Comparison of ENCODE assay signal across 23 cellular contexts in the genomic region with DNA sequence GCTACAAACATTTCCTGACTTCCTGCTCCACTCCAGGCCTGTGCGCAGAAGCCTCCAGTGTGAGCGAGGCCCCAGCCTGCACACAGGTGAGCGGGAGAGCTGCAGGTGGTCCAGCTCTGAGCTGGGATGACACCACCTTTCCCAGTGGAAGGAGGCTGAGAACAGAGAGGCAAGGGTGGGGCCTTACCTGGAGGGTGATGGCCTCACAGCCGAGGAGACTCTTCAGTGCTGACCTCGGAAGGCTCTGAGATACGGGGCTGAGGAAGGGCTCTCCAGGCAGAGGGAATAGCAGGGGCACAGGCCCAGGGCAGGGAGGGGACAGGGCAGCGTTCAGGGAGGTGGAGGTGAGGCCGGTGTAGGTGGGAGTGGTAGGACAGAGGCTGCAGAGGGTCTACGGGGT.
DNase-seq lines count a peak whose midpoint lies in the region; ATAC-seq, FAIRE-seq and TF ChIP-seq lines count a peak whose summit lies in the region.
"Had no signal": no experiment of that assay in that cellular context is flagged by ENCODE, and none has a peak within 500 bp of the region (broad histone marks: within the 10 kb centered on the region; RNA-seq: fewer than 3 reads in every experiment).

No MANE protein-coding gene starts in this region.

- no peak for DNase-seq in activated naive CD4-positive, alpha-beta T cell treated with anti-CD3 and anti-CD28 coated beads, Interleukin-2, amount 50 U/mL, for 72 hours (ENCODE audit: low spot score in 2 of 2)
- DNase-seq in H1 (ENCODE audit: low read depth in 1 of 2, low spot score in 2 of 2) (no peak), neural progenitor cell (ENCODE audit: low spot score) (no peak), upper lobe of right lung (no peak), mesenchymal stem cell (no peak), GM13977 (ENCODE audit: low spot score) (no peak)
- DNase-seq: Calu3, DMS79 treated with DMSO at 0.1 percent for 48 hours, GM23248, HCEC 1CT, MM.1S, NCI-H2029, NCI-H446, NCI-H524 treated with DMSO at 0.1 percent for 48 hours, NCI-H774, PC-3 had no signal

- H3K4me2 ChIP-seq in H1 (ENCODE audit: insufficient read depth in 1 of 2, low read depth in 2 of 2, low read length in 2 of 2) (no peak overlapping the region), neural progenitor cell (no peak overlapping the region), mesenchymal stem cell (ENCODE audit: low read length, poor library complexity, severe bottlenecking) (no peak overlapping the region)
- H3K4me2 ChIP-seq: KMS-11 had no signal

- H3K23ac ChIP-seq in H1 (ENCODE audit: insufficient read length) (no peak overlapping the region), mesenchymal stem cell (ENCODE audit: low read length in 2 of 2) (no peak overlapping the region)

- H4K91ac ChIP-seq in H1 (replicated peaks; ENCODE audit: insufficient read length, low read length) = no peak overlapping the region
- no peak overlapping the region for H4K91ac ChIP-seq in mesenchymal stem cell (ENCODE audit: low read length)

- POLR2A ChIA-PET in H1 (lab: Charles Lee; ENCODE audit: partially characterized antibody) = interaction anchor here (1.0 to 4.4 kb wide), 3 partner anchors 9 to 42 kb away, joined by 3 to 22 read pairs (median 6); a partner anchor contains a TSS

- TF ChIP-seq EP300 in H1 (IDR thresholded peaks at IDR 0.05; ENCODE audit: borderline replicate concordance in 1 of 2, low read depth in 2 of 2, low read length in 2 of 2) = no peak

- peaks cover 0 to 5% (median 2%) of the 10 kb centered on the region in 4 experiments; a peak in 1 of 7 replicates for H3K4me1 ChIP-seq in H1 (replicated peaks in 1 of 4; ENCODE audit: control insufficient read depth in 3 of 4, insufficient read depth in 4 of 4, low read length in 3 of 4)
- H3K4me1 ChIP-seq in neural progenitor cell = peaks cover 25% of the 10 kb centered on the region
- no peaks in the 10 kb centered on the region for H3K4me1 ChIP-seq in upper lobe of right lung
- H3K4me1 ChIP-seq in mesenchymal stem cell (ENCODE audit: control insufficient read depth, insufficient read depth, low read depth, low read length) = peaks cover 4% of the 10 kb centered on the region
- H3K4me1 ChIP-seq: SJSA1 had no signal

- H3K27ac ChIP-seq in H1 (ENCODE audit: low read depth, low read length) (no peak overlapping the region), neural progenitor cell (no peak overlapping the region), upper lobe of right lung (no peak overlapping the region), mesenchymal stem cell (ENCODE audit: low read length, poor library complexity, severe bottlenecking) (no peak overlapping the region)
- H3K27ac ChIP-seq: 22Rv1, GM23248, KMS-11, SJSA1 had no signal

- no peaks in the 10 kb centered on the region for H3K27me3 ChIP-seq in H1 (replicated peaks in 1 of 4; ENCODE audit: control insufficient read depth in 3 of 4, extremely low read depth in 1 of 4, insufficient read depth in 3 of 4, low read length in 3 of 4)
- no peaks in the 10 kb centered on the region for H3K27me3 ChIP-seq in neural progenitor cell
- H3K27me3 ChIP-seq in upper lobe of right lung = no peaks in the 10 kb centered on the region
- peaks cover 11 to 53% of the 10 kb centered on the region in 2 experiments for H3K27me3 ChIP-seq in mesenchymal stem cell (ENCODE audit: control insufficient read depth in 1 of 2, insufficient read depth in 1 of 2, low read length in 2 of 2)
- H3K27me3 ChIP-seq: SJSA1 had no signal

- ATAC-seq in activated naive CD4-positive, alpha-beta T cell treated with anti-CD3 and anti-CD28 coated beads, Interleukin-2, amount 50 U/mL, for 72 hours = no peak
- ATAC-seq in upper lobe of right lung = peak; percentile 18
- ATAC-seq: PC-3 had no signal

- H3K79me1 ChIP-seq in H1 (ENCODE audit: low read depth, low read length) (no peaks in the 10 kb centered on the region), mesenchymal stem cell (replicated peaks; ENCODE audit: low read length, poor library complexity, severe bottlenecking) (no peaks in the 10 kb centered on the region)

- H2BK15ac ChIP-seq in H1 (ENCODE audit: low read length) (no peak overlapping the region), mesenchymal stem cell (ENCODE audit: low read depth, poor library complexity, severe bottlenecking) (no peak overlapping the region)

- peaks cover 18% of the 10 kb centered on the region for H3F3A ChIP-seq in neural progenitor cell (ENCODE audit: low read depth)

- H3K79me2 ChIP-seq in H1 (ENCODE audit: control insufficient read depth in 1 of 2, insufficient read depth in 2 of 2, low read length in 2 of 2) (no peaks in the 10 kb centered on the region), neural progenitor cell (ENCODE audit: low read depth) (no peaks in the 10 kb centered on the region)

- H3K36me3 ChIP-seq in H1 (ENCODE audit: control insufficient read depth in 2 of 4, insufficient read depth in 4 of 4, low read length in 3 of 4) (no peaks in the 10 kb centered on the region), neural progenitor cell (no peaks in the 10 kb centered on the region), upper lobe of right lung (no peaks in the 10 kb centered on the region), mesenchymal stem cell (ENCODE audit: control insufficient read depth in 1 of 2, insufficient read depth in 2 of 2, low read depth in 1 of 2, low read length in 2 of 2) (no peaks in the 10 kb centered on the region)
- H3K36me3 ChIP-seq: SJSA1 had no signal

- no peak overlapping the region for H3K4ac ChIP-seq in H1 (replicated peaks; ENCODE audit: insufficient read length, low read depth, low read length)
- no peak overlapping the region for H3K4ac ChIP-seq in mesenchymal stem cell (ENCODE audit: low read depth in 1 of 2, low read length in 2 of 2)

- H2AFZ ChIP-seq in H1 (ENCODE audit: low read length) (no peak overlapping the region), neural progenitor cell (replicated peaks) (no peak overlapping the region), mesenchymal stem cell (ENCODE audit: low read depth, low read length) (no peak overlapping the region)
- H2AFZ ChIP-seq: GM23248 had no signal

- peak overlapping the region; percentile 85 for H3K27ac Mint-ChIP-seq in activated naive CD4-positive, alpha-beta T cell treated with anti-CD3 and anti-CD28 coated beads, Interleukin-2, amount 50 U/mL, for 24 hours
- H3K27ac Mint-ChIP-seq in activated naive CD4-positive, alpha-beta T cell treated with anti-CD3 and anti-CD28 coated beads, Interleukin-2, amount 50 U/mL, for 72 hours = peak overlapping the region in 1 of 2 donors; percentile 19
- H3K27ac Mint-ChIP-seq in neural progenitor cell = peak overlapping the region; percentile 61
- H3K27ac Mint-ChIP-seq: IgD-negative memory B cell had no signal

- H3K23me2 ChIP-seq in H1 (ENCODE audit: low read depth, low read length) = no peaks in the 10 kb centered on the region

- H3K56ac ChIP-seq in H1 (replicated peaks; ENCODE audit: insufficient read length, low read depth, low read length) = no peak overlapping the region

- no peak for TF ChIP-seq RAD21 in H1 (IDR thresholded peaks at IDR 0.05 in 1 of 2, conservative IDR thresholded peaks at IDR 0.05 in 1 of 2; ENCODE audit: low read depth in 2 of 2, low read length in 2 of 2)

- H2BK20ac ChIP-seq in H1 (ENCODE audit: low read length) = no peak overlapping the region

- no peak for TF ChIP-seq CTCF in H1 (IDR thresholded peaks at IDR 0.05; ENCODE audit: control extremely low read depth in 1 of 3, insufficient read depth in 1 of 3, low read depth in 1 of 3, low read length in 3 of 3)
- TF ChIP-seq CTCF in neural progenitor cell (IDR thresholded peaks at IDR 0.05) = no peak
- no peak for TF ChIP-seq CTCF in upper lobe of right lung (IDR thresholded peaks at IDR 0.05)
- TF ChIP-seq CTCF in GM13977 (IDR thresholded peaks at IDR 0.05; ENCODE audit: extremely low read depth, insufficient read depth, missing control alignments) = no peak

- H4K8ac ChIP-seq in H1 (ENCODE audit: extremely low read depth, insufficient read depth, low read length) (peak overlapping the region; percentile 51), mesenchymal stem cell (ENCODE audit: low read length) (no peak overlapping the region)

- H3K4me1 Mint-ChIP-seq in activated naive CD4-positive, alpha-beta T cell treated with anti-CD3 and anti-CD28 coated beads, Interleukin-2, amount 50 U/mL, for 24 hours = no peaks in the 10 kb centered on the region
- H3K4me1 Mint-ChIP-seq in neural progenitor cell = peaks cover 26% of the 10 kb centered on the region
- H3K4me1 Mint-ChIP-seq: IgD-negative memory B cell had no signal

- no peak overlapping the region for H3K9ac ChIP-seq in H1 (replicated peaks in 1 of 4; ENCODE audit: extremely low read depth in 1 of 4, low read depth in 3 of 4, low read length in 3 of 4)
- H3K9ac ChIP-seq in neural progenitor cell = no peak overlapping the region
- no peak overlapping the region for H3K9ac ChIP-seq in mesenchymal stem cell (ENCODE audit: low read length)
- H3K9ac ChIP-seq: GM23248, KMS-11 had no signal

- no peak overlapping the region for H4K5ac ChIP-seq in H1 (ENCODE audit: insufficient read length, low read depth, low read length)

- no peaks in the 10 kb centered on the region for H3K9me3 Mint-ChIP-seq in activated naive CD4-positive, alpha-beta T cell treated with anti-CD3 and anti-CD28 coated beads, Interleukin-2, amount 50 U/mL, for 24 hours
- H3K9me3 Mint-ChIP-seq in activated naive CD4-positive, alpha-beta T cell treated with anti-CD3 and anti-CD28 coated beads, Interleukin-2, amount 50 U/mL, for 72 hours = no peaks in the 10 kb centered on the region
- peaks cover 6% of the 10 kb centered on the region for H3K9me3 Mint-ChIP-seq in neural progenitor cell
- H3K9me3 Mint-ChIP-seq: IgD-negative memory B cell had no signal

- H2BK120ac ChIP-seq in H1 (replicated peaks; ENCODE audit: low read depth, low read length) (no peak overlapping the region), mesenchymal stem cell (ENCODE audit: low read depth, low read length) (no peak overlapping the region)

- H2BK12ac ChIP-seq in H1 (ENCODE audit: low read depth, low read length) (no peak overlapping the region), mesenchymal stem cell (ENCODE audit: low read length in 2 of 2) (no peak overlapping the region)

- H3K4me3 ChIP-seq in H1 (ENCODE audit: extremely low read depth in 1 of 4, insufficient read depth in 2 of 4, low read depth in 3 of 4, low read length in 4 of 4) (no peak overlapping the region), neural progenitor cell (no peak overlapping the region), upper lobe of right lung (no peak overlapping the region), mesenchymal stem cell (ENCODE audit: insufficient read depth in 1 of 2, low read depth in 1 of 2, low read length in 2 of 2) (no peak overlapping the region)
- H3K4me3 ChIP-seq: GM23248, SJSA1 had no signal

- H3K4me3 Mint-ChIP-seq in activated naive CD4-positive, alpha-beta T cell treated with anti-CD3 and anti-CD28 coated beads, Interleukin-2, amount 50 U/mL, for 24 hours = no peak overlapping the region
- H3K4me3 Mint-ChIP-seq in neural progenitor cell = no peak overlapping the region
- H3K4me3 Mint-ChIP-seq: IgD-negative memory B cell had no signal

- H2AK5ac ChIP-seq in H1 (ENCODE audit: low read depth, low read length) (no peak overlapping the region), mesenchymal stem cell (ENCODE audit: low read length, severe bottlenecking) (no peak overlapping the region)

- FAIRE-seq in H1 (lab: Jason Lieb, UNC) = no peak
- FAIRE-seq: GM12892, GM18507 had no signal

- H3K27me3 Mint-ChIP-seq in activated naive CD4-positive, alpha-beta T cell treated with anti-CD3 and anti-CD28 coated beads, Interleukin-2, amount 50 U/mL, for 24 hours = no peaks in the 10 kb centered on the region
- peaks cover 7% of the 10 kb centered on the region for H3K27me3 Mint-ChIP-seq in neural progenitor cell (ENCODE audit: insufficient read depth, low read depth)

- H3K36me3 Mint-ChIP-seq in activated naive CD4-positive, alpha-beta T cell treated with anti-CD3 and anti-CD28 coated beads, Interleukin-2, amount 50 U/mL, for 24 hours = no peaks in the 10 kb centered on the region
- H3K36me3 Mint-ChIP-seq in activated naive CD4-positive, alpha-beta T cell treated with anti-CD3 and anti-CD28 coated beads, Interleukin-2, amount 50 U/mL, for 72 hours = no peaks in the 10 kb centered on the region
- peaks cover 2% of the 10 kb centered on the region for H3K36me3 Mint-ChIP-seq in neural progenitor cell
- H3K36me3 Mint-ChIP-seq: IgD-negative memory B cell had no signal

- in situ Hi-C loops in GM13977 (cut with MboI; ENCODE audit: low pct_unique_long_range_greater_than_20kb, low sequenced_read_pairs, unreplicated experiment) = no loop called here

- WGBS in H1 (ENCODE audit: extremely low coverage in 1 of 2, insufficient coverage in 1 of 2, insufficient read length in 1 of 2, insufficient replicate concordance in 2 of 2, low coverage in 1 of 2, low lambda C conversion rate in 2 of 2, missing lambda C conversion rate in 1 of 2), 2 experiments = 94% methylated on average over 9 of the region's 9 CpGs; no CpG with 5 or more reads in 1 of the 2 experiments
- WGBS in mesenchymal stem cell = 88% methylated on average over 7 of the region's 9 CpGs

- CTCF ChIA-PET in H1 (lab: Charles Lee; ENCODE audit: partially characterized antibody) = interaction anchor here (1.1 to 2.3 kb wide), 3 partner anchors 20 to 29 kb away, joined by 3 to 8 read pairs (median 7); no protein-coding TSS in a partner anchor

- no peak overlapping the region for H2BK5ac ChIP-seq in H1 (ENCODE audit: low read depth, low read length)
- no peak overlapping the region for H2BK5ac ChIP-seq in mesenchymal stem cell (ENCODE audit: low read depth, low read length, poor library complexity, severe bottlenecking)

- intact Hi-C loops in upper lobe of right lung (cut with DNase I) = no loop called here

- no peak for TF ChIP-seq POLR2A in H1 (IDR thresholded peaks at IDR 0.05; ENCODE audit: control extremely low read depth in 1 of 2, low read depth in 2 of 2, low read length in 2 of 2)

- H4K20me1 ChIP-seq in H1 (replicated peaks in 1 of 2; ENCODE audit: control insufficient read depth in 1 of 2, insufficient read depth in 2 of 2, low read length in 2 of 2) (no peaks in the 10 kb centered on the region), neural progenitor cell (ENCODE audit: low read depth) (no peaks in the 10 kb centered on the region)

- H3K9me3 ChIP-seq in H1 (ENCODE audit: insufficient read depth in 2 of 2, low read depth in 1 of 2, low read length in 1 of 2) = no peaks in the 10 kb centered on the region
- no peaks in the 10 kb centered on the region for H3K9me3 ChIP-seq in neural progenitor cell (ENCODE audit: low read depth)
- H3K9me3 ChIP-seq in upper lobe of right lung = no peaks in the 10 kb centered on the region
- no peaks in the 10 kb centered on the region for H3K9me3 ChIP-seq in mesenchymal stem cell (ENCODE audit: control insufficient read depth, low read length)
- H3K9me3 ChIP-seq: SJSA1 had no signal

- no peak overlapping the region for H3K14ac ChIP-seq in H1 (ENCODE audit: insufficient read length)
- no peak overlapping the region for H3K14ac ChIP-seq in mesenchymal stem cell (ENCODE audit: low read length in 2 of 2)

- H3K18ac ChIP-seq in H1 (ENCODE audit: extremely low read depth, low read length) (no peak overlapping the region), mesenchymal stem cell (ENCODE audit: low read depth in 1 of 2, low read length in 2 of 2) (no peak overlapping the region)
